Comparison of ENCODE assay signal across 26 cellular contexts in genomic region chr13:91667486-91667885, GRCh38.
"Had no signal": no experiment of that assay in that cellular context is flagged by ENCODE, and none has a peak within 500 bp of the region (broad histone marks: within the 10 kb centered on the region; RNA-seq: fewer than 3 reads in every experiment).

No MANE protein-coding gene starts in this region.

- H3K27ac ChIP-seq: stomach, suprapubic skin, testis, thoracic aorta, thyroid gland, tibial artery, tibial nerve, transverse colon, upper lobe of left lung, upper lobe of right lung, uterus, vagina had no signal

- FAIRE-seq: urothelium cell line had no signal

- H3K27me3 ChIP-seq: stomach, suprapubic skin, testis, thyroid gland, tibial artery, tibial nerve, transverse colon, upper lobe of left lung, upper lobe of right lung, vagina had no signal

- ATAC-seq: stimulated activated effector memory CD8-positive, alpha-beta T cell treated with anti-CD3 and anti-CD28 coated beads, Interleukin-12 subunit alpha, Interleukin-12 subunit beta, amount 100 ng/mL, for 72 hours; stimulated activated memory B cell treated with anti-CD40 and anti-IgM and Interleukin-4, amounts not matched to agents 10 μg/mL and 1 μg/mL and 100 μg/mL, for 72 hours; stimulated activated naive B cell treated with anti-CD40 and anti-IgM and Interleukin-4, amounts not matched to agents 10 μg/mL and 1 μg/mL and 100 μg/mL, for 72 hours; stimulated activated naive CD8-positive, alpha-beta T cell treated with anti-CD3 and anti-CD28 coated beads, Interleukin-15, amount 100 ng/mL, for 72 hours; stimulated activated naive CD8-positive, alpha-beta T cell treated with anti-CD3 and anti-CD28 coated beads, Interleukin-15, Interleukin-2, amounts not matched to agents 100 U/mL and 50 U/mL, for 24 hours; upper lobe of right lung had no signal

- H3K9me3 ChIP-seq: stomach, suprapubic skin, testis, thoracic aorta, thyroid gland, tibial artery, tibial nerve, transverse colon, upper lobe of left lung, upper lobe of right lung, uterus, vagina had no signal

- H3K4me3 ChIP-seq: stomach, suprapubic skin, testis, thoracic aorta, thyroid gland, tibial artery, tibial nerve, transverse colon, upper lobe of left lung, upper lobe of right lung, uterus, vagina had no signal

- H3K4me1 ChIP-seq: stomach, suprapubic skin, testis, thyroid gland, tibial artery, tibial nerve, transverse colon, upper lobe of left lung, upper lobe of right lung, uterus, vagina had no signal

- DNase-seq: stimulated activated CD4-positive, alpha-beta T cell treated with anti-CD3 and anti-CD28 coated beads, Interleukin-2, amount 100 ng/mL, for 48 hours; stimulated activated CD4-positive, alpha-beta T cell treated with anti-CD3 and anti-CD28 coated beads, Interleukin-4, amount 100 ng/mL, for 1 hour; stimulated activated CD4-positive, alpha-beta T cell treated with anti-CD3 and anti-CD28 coated beads, Interleukin-4, amount 100 ng/mL, for 24 hours; stimulated activated CD4-positive, alpha-beta T cell treated with anti-CD3 and anti-CD28 coated beads, Interleukin-4, amount 100 ng/mL, for 4 hours; stimulated activated CD8-positive, alpha-beta memory T cell treated with anti-CD3 and anti-CD28 coated beads, Interleukin-4, amount 100 ng/mL, for 48 hours; stimulated activated naive B cell treated with anti-CD40 and anti-IgM and Interleukin-4, amounts not matched to agents 10 μg/mL and 1 μg/mL and 100 μg/mL, for 72 hours; stimulated activated naive CD4-positive, alpha-beta T cell; stimulated activated naive CD4-positive, alpha-beta T cell treated with Interleukin-2 at 50 U/mL for 16 hours; stimulated activated naive CD8-positive, alpha-beta T cell treated with anti-CD3 and anti-CD28 coated beads, Interleukin-15, amount 100 ng/mL, for 72 hours; stimulated activated naive CD8-positive, alpha-beta T cell treated with anti-CD3 and anti-CD28 coated beads, Interleukin-15, Interleukin-2, amounts not matched to agents 100 U/mL and 50 U/mL, for 24 hours; stomach; substantia nigra; testis; thyroid gland; tibial artery; transverse colon; upper lobe of left lung; upper lobe of right lung; uterus had no signal

- H3K36me3 ChIP-seq: stomach, suprapubic skin, thoracic aorta, thyroid gland, tibial artery, tibial nerve, transverse colon, upper lobe of left lung, upper lobe of right lung, uterus, vagina had no signal
